In the genomic region with DNA sequence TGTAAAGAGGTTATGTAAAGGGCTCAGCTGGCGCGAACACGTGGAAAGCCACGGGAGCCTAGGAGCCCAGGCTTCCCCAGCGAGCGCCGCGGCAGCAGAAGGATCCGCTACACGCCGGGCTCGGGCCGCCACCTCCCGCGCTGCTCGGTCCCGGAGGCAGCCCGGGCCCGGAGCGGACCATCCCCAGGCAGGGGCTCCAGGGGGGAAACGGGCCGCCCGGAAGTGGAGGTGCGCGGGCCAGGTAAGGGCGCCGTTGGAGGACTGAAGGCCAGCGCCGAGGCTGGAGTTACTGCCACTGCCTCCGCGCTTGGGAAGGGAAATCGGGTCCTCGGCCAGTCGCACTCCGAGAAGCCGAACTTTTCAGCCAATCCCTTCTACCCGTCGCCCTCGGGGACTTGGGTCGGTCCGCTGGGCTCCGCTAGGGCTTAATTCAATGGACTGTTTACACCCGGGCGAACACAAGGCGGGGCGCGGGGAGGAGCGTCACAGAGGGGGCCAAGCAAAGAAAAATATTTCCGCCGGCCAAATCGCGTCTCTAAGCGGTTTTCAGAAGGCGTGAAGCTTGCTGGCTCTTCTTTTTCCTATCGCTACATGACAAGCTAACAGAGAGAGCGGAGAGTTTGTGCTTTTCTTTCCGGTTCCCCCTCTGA, we compare ENCODE assay signal across 8 cellular contexts. TPM values are rescaled to one million over a fixed set of nuclear protein-coding genes. Genes with fewer than 3 reads are reported as not detected.
DNase-seq lines count a peak whose midpoint lies in the region; ATAC-seq and TF ChIP-seq lines count a peak whose summit lies in the region.

No MANE protein-coding gene starts in this region.

- WGBS in spleen, 5 donors: 0 to 1% (median 0%) methylated on average over 18 to 57 of the region's 57 CpGs

- H3K4me3 ChIP-seq in spleen: peak overlapping the region; percentile 80 to 97 (median 94)

- intact Hi-C loops in spleen (cut with DNase I; ENCODE audit: low total_unique reads): no loop called here

- peaks cover 26 to 55% (median 49%) of the 10 kb centered on the region in 6 donors for H3K4me1 ChIP-seq in spleen

- peak in 1 of 3 donors; percentile 57 for TF ChIP-seq POLR2A in spleen (IDR thresholded peaks at IDR 0.05)

- peak in 6 of 11 experiments; percentile 3 to 42 (median 28) for TF ChIP-seq CTCF in spleen (IDR thresholded peaks at IDR 0.05 in 8 of 11, conservative IDR thresholded peaks at IDR 0.05 in 3 of 11)

- no peaks in the 10 kb centered on the region for H3K9me3 ChIP-seq in spleen

- ATAC-seq in GM19043 (IDR thresholded peaks at IDR 0.05; ENCODE audit: low read depth, unreplicated experiment) (peak; percentile 66), HG03342 (IDR thresholded peaks at IDR 0.05; ENCODE audit: unreplicated experiment) (peak; percentile 74)

- no peaks in the 10 kb centered on the region for H3K27me3 ChIP-seq in spleen (replicated peaks in 1 of 7)

- peaks cover 0 to 14% (median 2%) of the 10 kb centered on the region in 6 donors for H3K36me3 ChIP-seq in spleen

- H3K27ac ChIP-seq in caudate nucleus (ENCODE audit: low read depth, low read length) (peak overlapping the region; percentile 100), spleen (peak overlapping the region; percentile 97 to 100 (median 99))

- DNase-seq in AG20443 (ENCODE audit: low spot score): peak; percentile 94
- DNase-seq in NCI-H345 (lab: John Stamatoyannopoulos, UW): peak; percentile 94
- DNase-seq in activated CD4-positive, CD25-positive, alpha-beta regulatory T cell (lab: John Stamatoyannopoulos, UW): peak; percentile 76 to 86 (median 82)
- DNase-seq in caudate nucleus (lab: John Stamatoyannopoulos, UW): peak; percentile 51 to 95 (median 86)
- DNase-seq in inferior parietal cortex (ENCODE audit: extremely low spot score): peak; percentile 91
- peak; percentile 97 for DNase-seq in spleen

RNA-seq across cellular contexts. Expression of a gene that starts 0.4 kb away (rescaled TPM):
- total RNA-seq in spleen: 10 to 100 TPM; 12.1 to 25.4 (median 16.7) TPM
- polyA plus RNA-seq in spleen: 1 to 10 TPM; 1.8 to 4.7 (median 2.2) TPM

Comparison
In these comparisons a context has a peak if more than half of its experiments do, and no peak if none do; other contexts are left out.
1. Peak in every context shown above with its lines: DNase-seq, ATAC-seq, H3K4me3 ChIP-seq and H3K27ac ChIP-seq.